Comparison of ENCODE assay signal across 8 cellular contexts in genomic region chr3:107431048-107431297, GRCh38. TPM values are rescaled to one million over a fixed set of nuclear protein-coding genes. Genes with fewer than 3 reads are reported as not detected.
DNase-seq lines count a peak whose midpoint lies in the region; ATAC-seq, FAIRE-seq and TF ChIP-seq lines count a peak whose summit lies in the region.

No MANE protein-coding gene starts in this region.

- TF ChIP-seq CTCF in Loucy (conservative IDR thresholded peaks at IDR 0.05; ENCODE audit: low read length), result no peak

- DNase-seq in ELF-1 (ENCODE audit: low read depth, low spot score), result peak; percentile 52
- DNase-seq in anterior cingulate cortex (lab: John Stamatoyannopoulos, UW), result peak in 53 of 58 donors; percentile 13 to 82 (median 56)
- DNase-seq in small intestine, result no peak
- DNase-seq in NCI-H2196 (lab: John Stamatoyannopoulos, UW; ENCODE audit: unreplicated experiment), result no peak
- no peak for DNase-seq in NCI-H82 (lab: John Stamatoyannopoulos, UW)

- H3K36me3 ChIP-seq in Loucy (ENCODE audit: insufficient read depth, low read length), result no peaks in the 10 kb centered on the region
- no peaks in the 10 kb centered on the region for H3K36me3 ChIP-seq in small intestine (ENCODE audit: control insufficient read depth in 2 of 2, insufficient read depth in 2 of 2, low read length in 2 of 2)

- H3F3A ChIP-seq in Loucy (ENCODE audit: low read depth), result no peaks in the 10 kb centered on the region

- H2AFZ ChIP-seq in Loucy (ENCODE audit: low read length), result peak overlapping the region; percentile 93

- peak overlapping the region; percentile 86 for H3K4me2 ChIP-seq in Loucy (ENCODE audit: low read depth, low read length, poor library complexity, severe bottlenecking)

- WGBS in small intestine, 3 donors, result 0 to 1% (median 0%) methylated on average over 16 to 17 of the region's 17 CpGs

- H3K9me2 ChIP-seq in Loucy (replicated peaks; ENCODE audit: low read depth, low read length), result no peaks in the 10 kb centered on the region

- ATAC-seq in GM21717 (IDR thresholded peaks at IDR 0.05; ENCODE audit: unreplicated experiment), result peak; percentile 31

- H3K4me1 ChIP-seq in Loucy (ENCODE audit: insufficient read depth, low read length, poor library complexity, severe bottlenecking) (peaks cover 9% of the 10 kb centered on the region), small intestine (ENCODE audit: control insufficient read depth in 2 of 2, insufficient read depth in 1 of 2, low read depth in 1 of 2, low read length in 1 of 2) (peaks cover 0 to 7% of the 10 kb centered on the region in 2 donors)

- peak overlapping the region; percentile 21 to 79 for H3K27ac ChIP-seq in small intestine (ENCODE audit: low read depth in 1 of 2, low read length in 1 of 2)

- FAIRE-seq in small intestine (lab: Jason Lieb, UNC), result no peak

- no peaks in the 10 kb centered on the region for H3K79me2 ChIP-seq in Loucy (ENCODE audit: insufficient read depth, low read length)

- H3K9me3 ChIP-seq in Loucy (ENCODE audit: insufficient read depth, low read depth, low read length), result no peaks in the 10 kb centered on the region
- H3K9me3 ChIP-seq in small intestine (ENCODE audit: control insufficient read depth, low read depth), result no peaks in the 10 kb centered on the region

- H4K20me1 ChIP-seq in Loucy (ENCODE audit: insufficient read depth, low read length, poor library complexity, severe bottlenecking), result no peaks in the 10 kb centered on the region

- H3K4me3 ChIP-seq in Loucy (ENCODE audit: low read length, poor library complexity, severe bottlenecking) (peak overlapping the region; percentile 83), iPS-11a (ENCODE audit: low read depth, low read length) (peak overlapping the region; percentile 62), small intestine (ENCODE audit: low read depth in 1 of 2, low read length in 2 of 2) (peak overlapping the region; percentile 66 to 70)

- H3K27me3 ChIP-seq in Loucy (ENCODE audit: insufficient read depth, low read length, poor library complexity, severe bottlenecking), result no peaks in the 10 kb centered on the region
- peaks cover 0 to 2% of the 10 kb centered on the region in 2 donors for H3K27me3 ChIP-seq in small intestine (ENCODE audit: control insufficient read depth in 2 of 2, insufficient read depth in 2 of 2, low read length in 2 of 2)

- peak overlapping the region; percentile 83 for H3K9ac ChIP-seq in Loucy (ENCODE audit: low read depth, low read length, poor library complexity, severe bottlenecking)

RNA-seq across cellular contexts. Expression of gene CCDC54, which starts 53.7 kb away (rescaled TPM):
- polyA plus RNA-seq in small intestine, result not detected

Comparison
In these comparisons a context has a peak if more than half of its experiments do, and no peak if none do; other contexts are left out.
1. DNase-seq: peak in ELF-1 (single experiment) and anterior cingulate cortex (53 of 58); none in small intestine (single experiment), NCI-H2196 (single experiment) and NCI-H82 (single experiment).
2. Peak in every context shown above with its lines, with median percentiles within 50 percentile points of each other: H3K4me3 ChIP-seq.